Comparison of ENCODE assay signal across 9 cellular contexts in the genomic region with DNA sequence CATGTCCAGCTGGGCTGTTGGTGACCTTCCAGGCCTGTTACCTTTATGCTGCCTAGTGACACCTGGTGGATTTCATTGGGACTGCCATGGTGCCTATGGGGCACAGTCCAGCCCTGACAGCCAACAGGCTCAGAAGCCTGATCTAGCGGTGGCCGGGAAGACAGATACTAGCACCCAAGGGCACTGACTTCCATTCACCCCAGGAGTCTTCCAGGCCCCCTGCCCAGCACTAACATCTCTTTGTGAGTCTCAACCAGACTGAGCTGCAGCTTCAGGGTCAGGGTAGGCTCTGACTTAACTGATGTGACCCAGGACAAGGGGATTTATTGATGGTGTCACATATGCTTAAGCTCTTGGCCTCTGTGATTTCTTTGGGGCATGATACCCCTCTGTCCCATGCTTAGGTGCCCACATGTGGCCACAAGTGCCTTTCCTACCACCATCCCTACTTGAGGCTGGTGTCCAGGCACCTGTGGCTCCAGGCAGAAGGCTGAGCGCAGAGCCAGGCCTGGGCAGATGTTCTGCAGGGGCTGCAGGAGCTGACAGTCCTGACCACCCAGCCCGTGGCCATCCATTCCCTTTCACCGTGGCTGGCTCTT. TPM values are rescaled to one million over a fixed set of nuclear protein-coding genes. Genes with fewer than 3 reads are reported as not detected.
A peak's percentile ranks its signal among the peaks of the same experiment; 100 is the strongest.
DNase-seq lines count a peak whose midpoint lies in the region; ATAC-seq, FAIRE-seq and TF ChIP-seq lines count a peak whose summit lies in the region.
"Not testable (repeated sequence)": the region's sequence is repeated elsewhere in the genome, so short reads cannot be mapped to it uniquely, and the experiment has no call there.
"Had no signal": no experiment of that assay in that cellular context is flagged by ENCODE, and none has a peak within 500 bp of the region (broad histone marks: within the 10 kb centered on the region; RNA-seq: fewer than 3 reads in every experiment).

No MANE protein-coding gene starts in this region.

- H3K79me2 ChIP-seq in SK-N-SH (ENCODE audit: insufficient read depth); H1 (ENCODE audit: control insufficient read depth in 1 of 2, insufficient read depth in 2 of 2, low read length in 2 of 2): not testable (repeated sequence)

- not testable (repeated sequence) for H3K18ac ChIP-seq in H1 (ENCODE audit: extremely low read depth, low read length)

- TF ChIP-seq POLR2A in H1 (IDR thresholded peaks at IDR 0.05; ENCODE audit: control extremely low read depth in 1 of 2, low read depth in 2 of 2, low read length in 2 of 2); right lobe of liver (IDR thresholded peaks at IDR 0.05): not testable (repeated sequence)

- H3K27me3 Mint-ChIP-seq in activated T-cell treated with anti-CD3 and anti-CD28 coated beads, Interleukin-2, amount 50 U/mL, for 72 hours (ENCODE audit: low read depth): not testable (repeated sequence)

- not testable (repeated sequence) for H3K56ac ChIP-seq in H1 (replicated peaks; ENCODE audit: insufficient read length, low read depth, low read length)

- H3K4me1 ChIP-seq in SK-N-SH (ENCODE audit: control insufficient read depth in 1 of 2, insufficient read depth in 2 of 2, low read depth in 1 of 2, low read length in 1 of 2); H1 (replicated peaks in 1 of 4; ENCODE audit: control insufficient read depth in 3 of 4, insufficient read depth in 4 of 4, low read length in 3 of 4); right lobe of liver: not testable (repeated sequence)

- WGBS in SK-N-SH (ENCODE audit: low lambda C conversion rate): 37% methylated on average over 5 of the region's 5 CpGs
- WGBS in H1 (ENCODE audit: extremely low coverage in 1 of 2, insufficient coverage in 1 of 2, insufficient read length in 1 of 2, insufficient replicate concordance in 2 of 2, low coverage in 1 of 2, low lambda C conversion rate in 2 of 2, missing lambda C conversion rate in 1 of 2), 2 experiments: 83% methylated on average over 5 of the region's 5 CpGs; no CpG with 5 or more reads in 1 of the 2 experiments
- WGBS in right lobe of liver (ENCODE audit: insufficient coverage, low coverage, low lambda C conversion rate, missing lambda C conversion rate): 6% methylated on average over 2 of the region's 5 CpGs

- H3K4ac ChIP-seq in H1 (replicated peaks; ENCODE audit: insufficient read length, low read depth, low read length): not testable (repeated sequence)

- not testable (repeated sequence) for H3K4me3 ChIP-seq in SK-N-SH (ENCODE audit: low read depth in 2 of 2, low read length in 1 of 2); H1 (ENCODE audit: extremely low read depth in 1 of 4, insufficient read depth in 2 of 4, low read depth in 3 of 4, low read length in 4 of 4); right lobe of liver

- FAIRE-seq in H1 (lab: Jason Lieb, UNC): peak; percentile 79

- not testable (repeated sequence) for H3K4me2 ChIP-seq in SK-N-SH; H1 (ENCODE audit: insufficient read depth in 1 of 2, low read depth in 2 of 2, low read length in 2 of 2)

- H3K23me2 ChIP-seq in H1 (ENCODE audit: low read depth, low read length): not testable (repeated sequence)

- TF ChIP-seq CTCF in GM12873 (IDR thresholded peaks at IDR 0.05; ENCODE audit: insufficient read depth, low read depth, low read length, missing control alignments): peak; percentile 54
- peak; percentile 83 for TF ChIP-seq CTCF in SK-N-SH (IDR thresholded peaks at IDR 0.05)
- peak; percentile 23 to 45 (median 34); a peak in 3 of 4 replicates for TF ChIP-seq CTCF in H1 (IDR thresholded peaks at IDR 0.05; ENCODE audit: control extremely low read depth in 1 of 3, insufficient read depth in 1 of 3, low read depth in 1 of 3, low read length in 3 of 3)
- TF ChIP-seq CTCF in right lobe of liver (IDR thresholded peaks at IDR 0.05): peak; percentile 66 to 76 (median 70)

- not testable (repeated sequence) for H3K14ac ChIP-seq in H1 (ENCODE audit: insufficient read length)

- not testable (repeated sequence) for DNase-seq in SK-N-SH
- DNase-seq in activated T-cell treated with anti-CD3 and anti-CD28 coated beads, Interleukin-2, amount 50 U/mL, for 72 hours: peak; percentile 70 to 83
- DNase-seq in H1 (ENCODE audit: low read depth in 1 of 2, low spot score in 2 of 2) (peak in 1 of 2 experiments; percentile 100), right lobe of liver (peak; percentile 85 to 94 (median 89)), ureter (ENCODE audit: low spot score) (peak; percentile 74)
- DNase-seq in stimulated activated CD4-positive, alpha-beta T cell treated with anti-CD3 and anti-CD28 coated beads, Interleukin-12 subunit alpha, Interleukin-12 subunit beta, amount 100 ng/mL, for 48 hours (ENCODE audit: low read depth in 2 of 3, low spot score in 1 of 3): peak; percentile 45 to 87 (median 56)

- TF ChIP-seq RAD21 in SK-N-SH (IDR thresholded peaks at IDR 0.05; ENCODE audit: low read length) (peak; percentile 30), H1 (IDR thresholded peaks at IDR 0.05 in 1 of 2, conservative IDR thresholded peaks at IDR 0.05 in 1 of 2; ENCODE audit: low read depth in 2 of 2, low read length in 2 of 2) (peak; percentile 13 to 34; a peak in 2 of 4 replicates)

- H3K27me3 ChIP-seq in SK-N-SH (ENCODE audit: insufficient read depth); H1 (replicated peaks in 1 of 4; ENCODE audit: control insufficient read depth in 3 of 4, extremely low read depth in 1 of 4, insufficient read depth in 3 of 4, low read length in 3 of 4); right lobe of liver: not testable (repeated sequence)

- not testable (repeated sequence) for H3K4me1 Mint-ChIP-seq in activated T-cell treated with anti-CD3 and anti-CD28 coated beads, Interleukin-2, amount 50 U/mL, for 72 hours (ENCODE audit: low read depth)

- not testable (repeated sequence) for H3K27ac ChIP-seq in SK-N-SH (ENCODE audit: low read depth in 2 of 2, low read length in 1 of 2); H1 (ENCODE audit: low read depth, low read length); right lobe of liver

- H2BK15ac ChIP-seq in H1 (ENCODE audit: low read length): 0 out of 2 replicates have a peak overlapping the region, but pooled peaks have one; percentile 32

- H3K27ac Mint-ChIP-seq in activated T-cell treated with anti-CD3 and anti-CD28 coated beads, Interleukin-2, amount 50 U/mL, for 72 hours: not testable (repeated sequence)

- not testable (repeated sequence) for H3K36me3 Mint-ChIP-seq in activated T-cell treated with anti-CD3 and anti-CD28 coated beads, Interleukin-2, amount 50 U/mL, for 72 hours (ENCODE audit: insufficient read depth in 2 of 2)

- H2BK120ac ChIP-seq in H1 (replicated peaks; ENCODE audit: low read depth, low read length): not testable (repeated sequence)

- H4K20me1 ChIP-seq in SK-N-SH (ENCODE audit: insufficient read depth); H1 (replicated peaks in 1 of 2; ENCODE audit: control insufficient read depth in 1 of 2, insufficient read depth in 2 of 2, low read length in 2 of 2): not testable (repeated sequence)

- H3K9me3 ChIP-seq in SK-N-SH; H1 (ENCODE audit: insufficient read depth in 2 of 2, low read depth in 1 of 2, low read length in 1 of 2); right lobe of liver: not testable (repeated sequence)

- not testable (repeated sequence) for TF ChIP-seq EP300 in SK-N-SH (IDR thresholded peaks at IDR 0.05; ENCODE audit: borderline replicate concordance in 1 of 2, low read depth in 1 of 2, low read length in 1 of 2); H1 (IDR thresholded peaks at IDR 0.05; ENCODE audit: borderline replicate concordance in 1 of 2, low read depth in 2 of 2, low read length in 2 of 2)

- H2BK5ac ChIP-seq in H1 (ENCODE audit: low read depth, low read length): peak overlapping the region; percentile 69; the same call in 1 of the 2 replicates

- intact Hi-C loops in right lobe of liver (cut with DNase I): not testable (repeated sequence)

- H3K9me3 Mint-ChIP-seq in activated T-cell treated with anti-CD3 and anti-CD28 coated beads, Interleukin-2, amount 50 U/mL, for 72 hours: not testable (repeated sequence)

- H3K4me3 Mint-ChIP-seq in activated T-cell treated with anti-CD3 and anti-CD28 coated beads, Interleukin-2, amount 50 U/mL, for 72 hours: not testable (repeated sequence)

- not testable (repeated sequence) for H3K9ac ChIP-seq in SK-N-SH; H1 (replicated peaks in 1 of 4; ENCODE audit: extremely low read depth in 1 of 4, low read depth in 3 of 4, low read length in 3 of 4)

- H3K9me2 ChIP-seq in SK-N-SH: not testable (repeated sequence)

- not testable (repeated sequence) for H4K8ac ChIP-seq in H1 (ENCODE audit: extremely low read depth, insufficient read depth, low read length)

- not testable (repeated sequence) for H2AFZ ChIP-seq in SK-N-SH (ENCODE audit: low read depth); H1 (ENCODE audit: low read length)

- peak; percentile 82 for ATAC-seq in HG02678 (IDR thresholded peaks at IDR 0.05; ENCODE audit: unreplicated experiment)
- peak; percentile 82 to 94 for ATAC-seq in activated T-cell treated with anti-CD3 and anti-CD28 coated beads, Interleukin-2, amount 50 U/mL, for 72 hours (replicated peaks in 1 of 2)
- peak; percentile 100 for ATAC-seq in right lobe of liver

- peak overlapping the region; percentile 62; the same call in 1 of the 2 replicates for H2BK20ac ChIP-seq in H1 (ENCODE audit: low read length)

- POLR2A ChIA-PET in SK-N-SH (lab: Yijun Ruan, JAX) (interaction anchor here (0.6 kb wide), 1 partner anchor 258 kb away, joined by 3 read pairs; no protein-coding TSS in a partner anchor), H1 (lab: Charles Lee; ENCODE audit: partially characterized antibody) (interaction anchor here (0.8 kb wide), 1 partner anchor 73 kb away, joined by 3 read pairs; a partner anchor contains a TSS)

- CTCF ChIA-PET in SK-N-SH (lab: Yijun Ruan, JAX) (interaction anchor here (0.7 to 1.3 kb wide), 5 partner anchors 245 to 1040 kb away, joined by 3 to 9 read pairs (median 5); no protein-coding TSS in a partner anchor), H1 (lab: Charles Lee; ENCODE audit: partially characterized antibody) (interaction anchor here (0.6 to 1.5 kb wide), 17 partner anchors 25 to 1238 kb away, joined by 3 to 12 read pairs (median 3); a partner anchor contains a TSS)

- H4K5ac ChIP-seq in H1 (ENCODE audit: insufficient read length, low read depth, low read length): not testable (repeated sequence)

- H3F3A ChIP-seq in SK-N-SH (replicated peaks; ENCODE audit: insufficient read depth): not testable (repeated sequence)

- H3K23ac ChIP-seq in H1 (ENCODE audit: insufficient read length): not testable (repeated sequence)

- H4K91ac ChIP-seq in H1 (replicated peaks; ENCODE audit: insufficient read length, low read length): not testable (repeated sequence)

- peak overlapping the region; percentile 80; the same call in 1 of the 2 replicates for H2BK12ac ChIP-seq in H1 (ENCODE audit: low read depth, low read length)

- H2AK5ac ChIP-seq in H1 (ENCODE audit: low read depth, low read length): peak overlapping the region; percentile 29; the same call in 1 of the 2 replicates

- H3K79me1 ChIP-seq in H1 (ENCODE audit: low read depth, low read length): not testable (repeated sequence)

- not testable (repeated sequence) for H3K36me3 ChIP-seq in SK-N-SH (replicated peaks in 1 of 2; ENCODE audit: control insufficient read depth in 1 of 2, insufficient read depth in 2 of 2, low read length in 1 of 2); H1 (ENCODE audit: control insufficient read depth in 2 of 4, insufficient read depth in 4 of 4, low read length in 3 of 4); right lobe of liver

RNA-seq across cellular contexts. Expression of a gene that starts 8.0 kb away (rescaled TPM):
- polyA plus RNA-seq in SK-N-SH (2012; rRNA removed) (0.02 TPM in 1 of 2 replicates, not detected in the other), H1 (2011; rRNA removed) (0.20 and 0.27 TPM in 2 replicates)
- polyA plus RNA-seq in SK-N-SH (2012; cell fraction: cytosol; rRNA removed): not detected in 2 replicates
- polyA plus RNA-seq in SK-N-SH (2012; cell fraction: nucleus; rRNA removed): 0.01 TPM in 1 of 2 replicates, not detected in the other
- total RNA-seq in activated T-cell treated with anti-CD3 and anti-CD28 coated beads, Interleukin-2, amount 50 U/mL, for 72 hours: under 1 TPM in 1 of 2 donors, not detected in 1; 0.55 TPM
- total RNA-seq in H1 (2021; fragmentation: NEBNext Ultra II Directional; extraction: Animal tissue kit (Norgen Biotek cat#: 25700)): 0.69 and 0.73 TPM in 2 replicates
- 0.58 TPM for polyA plus RNA-seq in H1 (2011; cell fraction: cytosol; rRNA removed)
- 0.74 TPM for polyA plus RNA-seq in H1 (2011; cell fraction: nucleus; rRNA removed)
- polyA plus RNA-seq in H1 (2012, experiment 1 of 2): 0.25 to 0.81 TPM (median 0.51 TPM) in 4 replicates
- 0.14 TPM for polyA plus RNA-seq in H1 (2012, experiment 2 of 2)
- 0.77 TPM for polyA plus RNA-seq in H1 (2013, experiment 1 of 2)
- 0.85 TPM for polyA plus RNA-seq in H1 (2013, experiment 2 of 2)
- polyA minus RNA-seq in H1 (2011; rRNA and poly(A)+ RNA removed): 0.47 and 0.68 TPM in 2 replicates
- not detected for polyA minus RNA-seq in H1 (2011; cell fraction: cytosol; rRNA and poly(A)+ RNA removed)
- not detected for polyA minus RNA-seq in H1 (2011; cell fraction: nucleus; rRNA and poly(A)+ RNA removed)
- total RNA-seq in right lobe of liver (under 1 TPM in 5 of 6 experiments, not detected in 1; 0.12 to 0.49 (median 0.27) TPM), ureter (not detected)
- total RNA-seq: cerebellum had no signal

RNA-seq across cellular contexts. Expression of a gene that starts 16.5 kb away (rescaled TPM):
- polyA plus RNA-seq in SK-N-SH (2012; rRNA removed) (not detected in 2 replicates), H1 (2011; rRNA removed) (0.14 and 0.17 TPM in 2 replicates)
- polyA plus RNA-seq in SK-N-SH (2012; cell fraction: cytosol; rRNA removed): not detected in 2 replicates
- not detected in 2 replicates for polyA plus RNA-seq in SK-N-SH (2012; cell fraction: nucleus; rRNA removed)
- under 1 TPM in 1 of 2 donors, not detected in 1; 0.34 TPM for total RNA-seq in activated T-cell treated with anti-CD3 and anti-CD28 coated beads, Interleukin-2, amount 50 U/mL, for 72 hours
- total RNA-seq in H1 (2021; fragmentation: NEBNext Ultra II Directional; extraction: Animal tissue kit (Norgen Biotek cat#: 25700)): 0.35 TPM in 1 of 2 replicates, not detected in the other
- polyA plus RNA-seq in H1 (2011; cell fraction: cytosol; rRNA removed): 0.22 TPM
- 0.11 TPM for polyA plus RNA-seq in H1 (2011; cell fraction: nucleus; rRNA removed)
- polyA plus RNA-seq in H1 (2012, experiment 1 of 2): 0.15 to 0.61 TPM (median 0.42 TPM) in 4 replicates
- not detected for polyA plus RNA-seq in H1 (2012, experiment 2 of 2)
- polyA plus RNA-seq in H1 (2013, experiment 1 of 2): 0.99 TPM
- polyA plus RNA-seq in H1 (2013, experiment 2 of 2): 0.75 TPM
- polyA minus RNA-seq in H1 (2011; rRNA and poly(A)+ RNA removed): not detected in 2 replicates
- not detected for polyA minus RNA-seq in H1 (2011; cell fraction: cytosol; rRNA and poly(A)+ RNA removed)
- polyA minus RNA-seq in H1 (2011; cell fraction: nucleus; rRNA and poly(A)+ RNA removed): 0.30 TPM
- total RNA-seq in right lobe of liver (under 1 TPM in 3 of 6 experiments, not detected in 3; 0.19 to 0.51 (median 0.22) TPM), ureter (not detected)
- total RNA-seq: cerebellum had no signal
